ENCODE assay signal across 8 cellular contexts in genomic region chrX:13658602-13659001, GRCh38. TPM values are rescaled to one million over a fixed set of nuclear protein-coding genes. Genes with fewer than 3 reads are reported as not detected.
DNase-seq lines count a peak whose midpoint lies in the region; ATAC-seq, FAIRE-seq and TF ChIP-seq lines count a peak whose summit lies in the region.

No MANE protein-coding gene starts in this region.

- H3K36me3 ChIP-seq in breast epithelium = no peaks in the 10 kb centered on the region
- H3K36me3 ChIP-seq in kidney (ENCODE audit: control insufficient read depth in 1 of 2, insufficient read depth in 2 of 2, low read length in 2 of 2) = peaks cover 3 to 4% of the 10 kb centered on the region in 2 donors
- no peaks in the 10 kb centered on the region for H3K36me3 ChIP-seq in thyroid gland

- H3K4me1 ChIP-seq in breast epithelium (no peaks in the 10 kb centered on the region), kidney (ENCODE audit: control insufficient read depth in 1 of 2, insufficient read depth in 1 of 2, low read depth in 1 of 2, low read length in 2 of 2) (no peaks in the 10 kb centered on the region), thyroid gland (peaks cover 4 to 5% of the 10 kb centered on the region in 2 donors)

- DNase-seq in AG10803 (ENCODE audit: low read depth) (peak; percentile 49), GM12892 (ENCODE audit: insufficient read length) (no peak), NCI-H69 (lab: John Stamatoyannopoulos, UW) (peak; percentile 49), breast epithelium (ENCODE audit: low spot score in 2 of 2) (no peak), kidney (no peak), thyroid gland (no peak)
- no peak for DNase-seq in activated CD8-positive, alpha-beta memory T cell treated with anti-CD3 and anti-CD28 coated beads, Interleukin-2, amount 50 U/mL, for 4 hours

- H3K27ac ChIP-seq in breast epithelium (no peak overlapping the region), kidney (ENCODE audit: low read depth in 2 of 2, low read length in 2 of 2) (no peak overlapping the region), thyroid gland (peak overlapping the region in 1 of 3 donors; percentile 47)

- no peak overlapping the region for H3K4me3 ChIP-seq in AG10803 (ENCODE audit: low read length)
- no peak overlapping the region for H3K4me3 ChIP-seq in breast epithelium
- H3K4me3 ChIP-seq in kidney (ENCODE audit: low read length in 2 of 2) = no peak overlapping the region
- no peak overlapping the region for H3K4me3 ChIP-seq in thyroid gland (replicated peaks in 1 of 3)

- no peak overlapping the region for H3K9ac ChIP-seq in kidney (ENCODE audit: low read length in 2 of 2)

- FAIRE-seq in GM12892 (lab: Jason Lieb, UNC) (peak; percentile 83), kidney (lab: Jason Lieb, UNC) (peak; percentile 98)

- H3K27me3 ChIP-seq in breast epithelium (peaks cover 0 to 1% of the 10 kb centered on the region in 2 donors), thyroid gland (no peaks in the 10 kb centered on the region)

- TF ChIP-seq CTCF in AG10803 (conservative IDR thresholded peaks at IDR 0.05; ENCODE audit: low read length) (peak; percentile 65), breast epithelium (IDR thresholded peaks at IDR 0.05) (peak; percentile 46 to 76 (median 54)), kidney (IDR thresholded peaks at IDR 0.05; ENCODE audit: borderline replicate concordance, extremely low read depth, insufficient read depth) (peak; percentile 60), thyroid gland (IDR thresholded peaks at IDR 0.05) (peak in 5 of 6 experiments; percentile 51 to 79 (median 63))

- ATAC-seq in HG02588 (IDR thresholded peaks at IDR 0.05; ENCODE audit: unreplicated experiment) = no peak

- intact Hi-C loops in breast epithelium (cut with DNase I; ENCODE audit: low total_unique reads) (no loop called here), kidney (cut with DNase I) (loop anchor here (10.0 kb wide), 1 partner anchor 376 kb away; no protein-coding TSS in a partner anchor), thyroid gland (cut with DNase I) (loop anchor here (5.0 kb wide), 1 partner anchor 374 kb away; no protein-coding TSS in a partner anchor)

- H3K9me3 ChIP-seq in breast epithelium (no peaks in the 10 kb centered on the region), kidney (ENCODE audit: control insufficient read depth in 1 of 2, low read length in 2 of 2) (no peaks in the 10 kb centered on the region), thyroid gland (no peaks in the 10 kb centered on the region)

- 10 to 16% methylated on average over 2 of the region's 2 CpGs for WGBS in thyroid gland, 2 donors

- TF ChIP-seq POLR2A in GM12892 (IDR thresholded peaks at IDR 0.05; ENCODE audit: low read depth, low read length) (no peak), breast epithelium (IDR thresholded peaks at IDR 0.05) (no peak), thyroid gland (IDR thresholded peaks at IDR 0.05) (no peak)

RNA-seq across cellular contexts. Expression of gene TCEANC, which starts 5.7 kb away (rescaled TPM):
- polyA plus RNA-seq in GM12892 (2012; ENCODE audit: missing spikeins) = 1.5 TPM
- total RNA-seq in breast epithelium (1 to 10 TPM; 4.6 to 7.8 (median 5.2) TPM), kidney (5.3 TPM), thyroid gland (1 to 10 TPM; 4.5 to 8.6 (median 6.4) TPM)
- 2.6 TPM for polyA plus RNA-seq in kidney (ENCODE audit: insufficient read depth, low read depth, low replicate concordance)

RNA-seq across cellular contexts. Expression of gene RAB9A, which starts 30.3 kb away (rescaled TPM):
- polyA plus RNA-seq in GM12892 (2012; ENCODE audit: missing spikeins) = 53.5 TPM
- 10 to 100 TPM; 41.0 to 63.4 (median 43.2) TPM for total RNA-seq in breast epithelium
- total RNA-seq in kidney = 33.7 TPM
- 31.1 TPM for polyA plus RNA-seq in kidney (ENCODE audit: insufficient read depth, low read depth, low replicate concordance)
- 10 to 100 TPM; 29.5 to 47.0 (median 36.0) TPM for total RNA-seq in thyroid gland

Comparison
In these comparisons a context has a peak if more than half of its experiments do, and no peak if none do; other contexts are left out.
1. DNase-seq: peak in AG10803 (single experiment) and NCI-H69 (single experiment); none in GM12892 (single experiment), breast epithelium (0 of 2), kidney (single experiment), thyroid gland (0 of 2) and activated CD8-positive, alpha-beta memory T cell treated with anti-CD3 and anti-CD28 coated beads, Interleukin-2, amount 50 U/mL, for 4 hours (single experiment).
2. Peak in every context shown above with its lines, with median percentiles within 50 percentile points of each other: CTCF ChIP-seq.